2 cellular contexts compared by ENCODE assay signal in genomic region chr15:72047020-72047419, GRCh38.
TF ChIP-seq lines count a peak whose summit lies in the region.

No MANE protein-coding gene starts in this region.

TF ChIP-seq in SK-N-SH treated with all-trans-retinoic acid at 6 μM for 48 hours, 23 proteins besides CTCF, POLR2A, EP300 and RAD21 (continued from another document):
- no peak for TF ChIP-seq PATZ1 (CRISPR knock-in tag; IDR thresholded peaks at IDR 0.05; ENCODE audit: borderline replicate concordance)
- TF ChIP-seq ZFP30 (CRISPR knock-in tag; IDR thresholded peaks at IDR 0.05): no peak
- TF ChIP-seq OSR1 (CRISPR knock-in tag; IDR thresholded peaks at IDR 0.05): no peak

TF ChIP-seq in SK-N-SH, 30 proteins besides CTCF, POLR2A, EP300 and RAD21 (continued from another document):
- TF ChIP-seq TCF12 (IDR thresholded peaks at IDR 0.05) (no peak), RXRA (IDR thresholded peaks at IDR 0.05; ENCODE audit: borderline replicate concordance, low read depth) (no peak)
